In the genomic region with DNA sequence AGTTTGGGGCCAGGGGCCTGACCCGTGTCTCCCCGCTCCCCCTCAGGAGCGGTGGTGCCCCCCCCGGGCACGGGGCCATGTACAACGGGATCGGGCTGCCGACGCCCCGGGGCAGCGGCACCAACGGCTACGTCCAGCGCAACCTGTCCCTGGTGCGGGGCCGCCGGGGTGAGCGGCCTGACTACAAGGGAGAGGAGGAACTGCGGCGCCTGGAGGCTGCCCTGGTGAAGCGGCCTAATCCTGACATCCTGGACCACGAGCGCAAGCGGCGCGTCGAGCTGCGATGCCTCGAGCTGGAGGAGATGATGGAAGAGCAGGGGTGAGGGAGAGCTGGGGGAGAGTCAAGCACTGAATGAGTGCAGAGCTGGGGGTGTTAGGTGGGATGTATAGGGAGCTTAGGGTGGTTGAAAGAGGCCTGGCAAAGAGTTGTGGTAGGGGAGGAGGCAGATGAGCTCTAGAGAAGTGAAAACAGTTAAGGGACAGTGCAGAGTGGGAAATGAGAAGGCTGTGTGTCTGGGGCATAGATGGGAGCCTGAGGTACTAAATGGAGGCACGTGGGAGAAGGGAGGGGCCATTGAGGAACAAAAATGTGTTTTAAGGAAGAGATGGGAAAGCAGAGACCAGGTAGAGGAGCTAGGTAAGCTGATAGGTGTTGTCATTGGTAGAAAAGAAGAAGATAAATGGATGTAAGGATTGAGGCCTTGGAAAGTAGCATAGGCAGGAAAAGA, we compare ENCODE assay signal across 15 cellular contexts. TPM values are rescaled to one million over a fixed set of nuclear protein-coding genes. Genes with fewer than 3 reads are reported as not detected.
DNase-seq lines count a peak whose midpoint lies in the region; ATAC-seq and TF ChIP-seq lines count a peak whose summit lies in the region.
"Had no signal": no experiment of that assay in that cellular context is flagged by ENCODE, and none has a peak within 500 bp of the region (broad histone marks: within the 10 kb centered on the region; RNA-seq: fewer than 3 reads in every experiment).

No MANE protein-coding gene starts in this region.

- peak overlapping the region; percentile 11 for H3K27ac ChIP-seq in cardiac muscle cell
- H3K27ac ChIP-seq in right atrium auricular region: no peak overlapping the region
- H3K27ac ChIP-seq in lower lobe of right lung: no peak overlapping the region
- H3K27ac ChIP-seq in aorta (ENCODE audit: low read depth in 1 of 2, low read length in 2 of 2): no peak overlapping the region
- H3K27ac ChIP-seq: VCaP had no signal

- no peaks in the 10 kb centered on the region for H3K27me3 ChIP-seq in cardiac muscle cell
- no peaks in the 10 kb centered on the region for H3K27me3 ChIP-seq in right atrium auricular region
- no peaks in the 10 kb centered on the region for H3K27me3 ChIP-seq in lower lobe of right lung (ENCODE audit: low read depth)
- H3K27me3 ChIP-seq in aorta (ENCODE audit: control insufficient read depth in 1 of 2, insufficient read depth in 2 of 2, low read length in 1 of 2): no peaks in the 10 kb centered on the region

- H3K36me3 Mint-ChIP-seq in activated CD8-positive, alpha-beta T cell treated with anti-CD3 and anti-CD28 coated beads for 36 hours (ENCODE audit: low read depth): peaks cover 81% of the 10 kb centered on the region

- H3K9me3 Mint-ChIP-seq in activated CD8-positive, alpha-beta T cell treated with anti-CD3 and anti-CD28 coated beads for 36 hours: no peaks in the 10 kb centered on the region

- no peaks in the 10 kb centered on the region for H3K9me3 ChIP-seq in cardiac muscle cell (ENCODE audit: low read depth)
- H3K9me3 ChIP-seq in right atrium auricular region: no peaks in the 10 kb centered on the region
- H3K9me3 ChIP-seq in lower lobe of right lung: no peaks in the 10 kb centered on the region
- H3K9me3 ChIP-seq in aorta (ENCODE audit: control insufficient read depth, low read length): no peaks in the 10 kb centered on the region

- ATAC-seq in activated CD8-positive, alpha-beta T cell treated with anti-CD3 and anti-CD28 coated beads for 36 hours: no peak
- ATAC-seq in lower lobe of right lung (no peak), aorta (ENCODE audit: low FRiP score) (no peak), GM19397 (IDR thresholded peaks at IDR 0.05; ENCODE audit: unreplicated experiment) (no peak)

- intact Hi-C loops in activated CD8-positive, alpha-beta T cell treated with anti-CD3 and anti-CD28 coated beads for 36 hours (cut with micrococcal nuclease): no loop called here
- intact Hi-C loops in lower lobe of right lung (cut with DNase I): no loop called here
- intact Hi-C loops in aorta (cut with DNase I): no loop called here

- no peak overlapping the region for H3K4me3 Mint-ChIP-seq in activated CD8-positive, alpha-beta T cell treated with anti-CD3 and anti-CD28 coated beads for 36 hours

- POLR2A ChIA-PET in activated CD8-positive, alpha-beta T cell treated with anti-CD3 and anti-CD28 coated beads for 36 hours (lab: Charles Lee): interaction anchor here (0.9 to 4.6 kb wide), 5 partner anchors 9 to 112 kb away, joined by 3 to 45 read pairs (median 9); no protein-coding TSS in a partner anchor

- peak overlapping the region; percentile 59 for H3K27ac Mint-ChIP-seq in activated CD8-positive, alpha-beta T cell treated with anti-CD3 and anti-CD28 coated beads for 36 hours

- H3K4me3 ChIP-seq in cardiac muscle cell (no peak overlapping the region), right atrium auricular region (no peak overlapping the region), lower lobe of right lung (no peak overlapping the region), aorta (ENCODE audit: low read length in 2 of 2) (no peak overlapping the region)

- TF ChIP-seq CTCF in cardiac muscle cell (IDR thresholded peaks at IDR 0.05; ENCODE audit: low read depth, low read length): no peak
- no peak for TF ChIP-seq CTCF in right atrium auricular region (IDR thresholded peaks at IDR 0.05)
- no peak for TF ChIP-seq CTCF in activated CD8-positive, alpha-beta T cell treated with anti-CD3 and anti-CD28 coated beads for 36 hours (IDR thresholded peaks at IDR 0.05)
- TF ChIP-seq CTCF in lower lobe of right lung (IDR thresholded peaks at IDR 0.05): no peak

- H3K36me3 ChIP-seq in cardiac muscle cell (peaks cover 43% of the 10 kb centered on the region), right atrium auricular region (peaks cover 48% of the 10 kb centered on the region), lower lobe of right lung (peaks cover 52% of the 10 kb centered on the region), aorta (ENCODE audit: control insufficient read depth in 1 of 2, insufficient read depth in 2 of 2, low read length in 1 of 2) (peaks cover 10 to 19% of the 10 kb centered on the region in 2 donors)

- CTCF ChIA-PET in activated CD8-positive, alpha-beta T cell treated with anti-CD3 and anti-CD28 coated beads for 36 hours (lab: Charles Lee): no interaction called here

- peaks cover 44% of the 10 kb centered on the region for H3K4me1 Mint-ChIP-seq in activated CD8-positive, alpha-beta T cell treated with anti-CD3 and anti-CD28 coated beads for 36 hours (ENCODE audit: low read depth)

- DNase-seq in cardiac muscle cell (ENCODE audit: low read depth in 1 of 2, low spot score in 1 of 2): no peak
- no peak for DNase-seq in right atrium auricular region (ENCODE audit: low spot score)
- DNase-seq in activated CD8-positive, alpha-beta T cell treated with anti-CD3 and anti-CD28 coated beads for 36 hours: no peak
- peak; percentile 35 for DNase-seq in lower lobe of right lung
- peak; percentile 34 to 62 for DNase-seq in aorta
- DNase-seq in GOT3 (lab: John Stamatoyannopoulos, UW): no peak
- no peak for DNase-seq in inferior parietal cortex (ENCODE audit: extremely low spot score)
- DNase-seq: activated effector memory CD4-positive, alpha-beta T cell treated with Interleukin-2 at 50 U/mL for 16 hours; islet precursor cell; NCI-H1092 treated with DMSO at 0.1 percent for 48 hours; NCI-H69; SIG-M5 had no signal

- 89 to 92% methylated on average over 30 of the region's 30 CpGs for WGBS in aorta, 2 donors

- H3K27me3 Mint-ChIP-seq in activated CD8-positive, alpha-beta T cell treated with anti-CD3 and anti-CD28 coated beads for 36 hours: no peaks in the 10 kb centered on the region

- H3K4me1 ChIP-seq in cardiac muscle cell (ENCODE audit: low read depth) (peaks cover 20% of the 10 kb centered on the region), right atrium auricular region (peaks cover 0 to 50% of the 10 kb centered on the region in 2 donors), lower lobe of right lung (peaks cover 36% of the 10 kb centered on the region), aorta (ENCODE audit: control insufficient read depth in 1 of 2, insufficient read depth in 2 of 2, low read length in 2 of 2) (peaks cover 0 to 2% of the 10 kb centered on the region in 2 donors)

RNA-seq across cellular contexts. Expression of a gene that starts 4.0 kb away (rescaled TPM):
- total RNA-seq in cardiac muscle cell: 131 and 321 TPM in 2 replicates
- 592 and 734 TPM in 2 replicates for polyA plus RNA-seq in cardiac muscle cell
- total RNA-seq in right atrium auricular region: 100 to 1,000 TPM; 118 to 174 TPM
- total RNA-seq in activated CD8-positive, alpha-beta T cell treated with anti-CD3 and anti-CD28 coated beads for 36 hours: 100 to 1,000 TPM; 518 to 561 TPM
- 659 TPM for total RNA-seq in lower lobe of right lung
- 100 to 1,000 TPM; 552 to 716 TPM for total RNA-seq in aorta
- polyA plus RNA-seq in aorta: 100 to 1,000 TPM; 194 to 946 TPM

RNA-seq across cellular contexts. Expression of a gene that starts 20.6 kb away (rescaled TPM):
- total RNA-seq in cardiac muscle cell: 180 and 435 TPM in 2 replicates
- 606 and 614 TPM in 2 replicates for polyA plus RNA-seq in cardiac muscle cell
- total RNA-seq in right atrium auricular region: 100 to 1,000 TPM; 408 to 856 TPM
- 100 to 1,000 TPM; 174 to 178 TPM for total RNA-seq in activated CD8-positive, alpha-beta T cell treated with anti-CD3 and anti-CD28 coated beads for 36 hours
- 196 TPM for total RNA-seq in lower lobe of right lung
- total RNA-seq in aorta: 100 to 1,000 TPM; 146 to 174 TPM
- polyA plus RNA-seq in aorta: 100 to 1,000 TPM; 368 to 843 TPM

RNA-seq across cellular contexts. Expression of a gene that starts 30.9 kb away (rescaled TPM):
- not detected in 2 replicates for total RNA-seq in cardiac muscle cell
- polyA plus RNA-seq in cardiac muscle cell: not detected in 2 replicates
- total RNA-seq in right atrium auricular region: not detected
- under 1 TPM in 1 of 2 experiments, not detected in 1; 0.29 TPM for total RNA-seq in activated CD8-positive, alpha-beta T cell treated with anti-CD3 and anti-CD28 coated beads for 36 hours
- total RNA-seq in lower lobe of right lung: not detected
- total RNA-seq in aorta: not detected
- under 1 TPM in 1 of 2 donors, not detected in 1; 0.08 TPM for polyA plus RNA-seq in aorta

RNA-seq across cellular contexts. Expression of a gene that starts 36.4 kb away (rescaled TPM):
- total RNA-seq in cardiac muscle cell: 13.0 and 17.0 TPM in 2 replicates
- 12.1 and 14.5 TPM in 2 replicates for polyA plus RNA-seq in cardiac muscle cell
- under 1 TPM in 1 of 2 donors, not detected in 1; 0.51 TPM for total RNA-seq in right atrium auricular region
- 1 to 10 TPM; 1.2 to 1.4 TPM for total RNA-seq in activated CD8-positive, alpha-beta T cell treated with anti-CD3 and anti-CD28 coated beads for 36 hours
- total RNA-seq in lower lobe of right lung: 1.3 TPM
- total RNA-seq in aorta: 1 to 10 TPM; 1.3 to 2.2 TPM
- 1 to 10 TPM; 1.4 to 1.6 TPM for polyA plus RNA-seq in aorta

RNA-seq across cellular contexts. Expression of a gene that starts 41.8 kb away (rescaled TPM):
- not detected in 2 replicates for total RNA-seq in cardiac muscle cell
- polyA plus RNA-seq in cardiac muscle cell: not detected in 2 replicates
- total RNA-seq in right atrium auricular region: not detected
- not detected for total RNA-seq in activated CD8-positive, alpha-beta T cell treated with anti-CD3 and anti-CD28 coated beads for 36 hours
- not detected for total RNA-seq in lower lobe of right lung
- total RNA-seq in aorta: not detected
- not detected for polyA plus RNA-seq in aorta
- total RNA-seq: HT-29 had no signal

Comparison
In these comparisons a context has a peak if more than half of its experiments do, and no peak if none do; other contexts are left out.
1. DNase-seq: peak in lower lobe of right lung (single experiment) and aorta (2 of 2); none in cardiac muscle cell (0 of 2), right atrium auricular region (single experiment), activated CD8-positive, alpha-beta T cell treated with anti-CD3 and anti-CD28 coated beads for 36 hours (single experiment), GOT3 (single experiment) and inferior parietal cortex (single experiment).